9 cellular contexts compared by ENCODE assay signal in the genomic region with DNA sequence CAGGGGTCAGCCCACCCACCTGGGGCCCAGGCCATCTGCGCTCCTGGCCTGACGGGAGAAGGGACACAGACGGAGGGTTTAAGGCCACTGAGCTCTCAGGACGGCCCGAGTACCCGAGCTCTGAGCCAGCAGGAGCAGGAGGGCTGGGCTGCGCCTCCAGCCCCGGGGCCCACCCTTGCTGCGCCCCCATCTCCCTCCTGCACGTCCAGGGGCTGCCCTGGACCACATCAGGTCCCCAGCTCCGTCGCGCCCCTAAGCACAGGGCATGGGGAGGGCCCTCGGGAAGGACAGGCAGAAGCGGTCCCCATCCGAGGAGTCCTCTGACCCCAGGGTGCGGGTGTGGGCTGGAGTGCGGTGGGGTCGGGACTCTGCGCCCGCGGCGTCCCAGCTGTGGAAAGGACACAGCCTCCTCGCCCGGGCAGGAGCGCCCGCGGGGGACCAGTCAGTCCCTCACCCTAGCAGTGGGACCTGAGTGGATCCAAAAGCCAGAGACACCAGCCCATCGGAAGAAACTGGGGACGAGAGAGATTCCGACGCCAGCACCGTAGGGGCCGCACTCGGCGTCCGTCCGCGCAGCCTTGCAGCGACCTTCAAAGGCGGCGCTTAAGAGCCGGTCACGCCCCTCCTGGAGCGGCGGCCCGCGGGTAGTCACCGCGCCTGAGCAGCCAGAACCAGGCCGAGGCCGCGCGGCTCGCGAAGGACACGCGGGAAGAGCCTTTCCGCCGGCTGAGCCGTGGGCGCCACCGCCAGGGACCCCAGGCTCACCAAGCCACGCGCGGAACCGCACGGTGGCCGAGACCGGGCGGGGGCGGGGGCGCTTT. TPM values are rescaled to one million over a fixed set of nuclear protein-coding genes. Genes with fewer than 3 reads are reported as not detected.
A peak's percentile ranks its signal among the peaks of the same experiment; 100 is the strongest.
DNase-seq lines count a peak whose midpoint lies in the region; ATAC-seq, FAIRE-seq and TF ChIP-seq lines count a peak whose summit lies in the region.
"Had no signal": no experiment of that assay in that cellular context is flagged by ENCODE, and none has a peak within 500 bp of the region (broad histone marks: within the 10 kb centered on the region; RNA-seq: fewer than 3 reads in every experiment).

No MANE protein-coding gene starts in this region.

- H3K23ac ChIP-seq in mesenchymal stem cell (ENCODE audit: low read length in 2 of 2): peak overlapping the region in 1 of 2 experiments; percentile 35

- no peaks in the 10 kb centered on the region for H3K36me3 Mint-ChIP-seq in effector memory CD8-positive, alpha-beta T cell (ENCODE audit: insufficient read depth)

- H3K27ac ChIP-seq in mesenchymal stem cell (ENCODE audit: low read length, poor library complexity, severe bottlenecking): no peak overlapping the region
- H3K27ac ChIP-seq: PC-9 had no signal

- no peak for DNase-seq in GM12891 (ENCODE audit: insufficient read length, low spot score)
- DNase-seq in SW480 (ENCODE audit: low spot score): peak; percentile 48
- no peak for DNase-seq in effector memory CD8-positive, alpha-beta T cell
- DNase-seq in mesenchymal stem cell: peak; percentile 59
- DNase-seq in stimulated activated CD8-positive, alpha-beta memory T cell treated with anti-CD3 and anti-CD28 coated beads, Interleukin-4, amount 100 ng/mL, for 24 hours (ENCODE audit: low read depth): peak; percentile 42
- no peak for DNase-seq in NCI-H187 (lab: John Stamatoyannopoulos, UW)

- no peak for TF ChIP-seq POLR2A in GM12891 (IDR thresholded peaks at IDR 0.05; ENCODE audit: low read depth, low read length)

- H3K9me3 Mint-ChIP-seq in effector memory CD8-positive, alpha-beta T cell: no peaks in the 10 kb centered on the region

- peak overlapping the region; percentile 17 for H2AK5ac ChIP-seq in mesenchymal stem cell (ENCODE audit: low read length, severe bottlenecking)

- H4K91ac ChIP-seq in mesenchymal stem cell (ENCODE audit: low read length): peak overlapping the region; percentile 34

- H3K4me1 ChIP-seq in mesenchymal stem cell (ENCODE audit: control insufficient read depth, insufficient read depth, low read depth, low read length): peaks cover 35% of the 10 kb centered on the region

- no peaks in the 10 kb centered on the region for H3K79me1 ChIP-seq in mesenchymal stem cell (replicated peaks; ENCODE audit: low read length, poor library complexity, severe bottlenecking)

- H3K4me2 ChIP-seq in mesenchymal stem cell (ENCODE audit: low read length, poor library complexity, severe bottlenecking): peak overlapping the region; percentile 66
- H3K4me2 ChIP-seq: PC-9 had no signal

- WGBS in mesenchymal stem cell: 17% methylated on average over 73 of the region's 73 CpGs

- peak overlapping the region; percentile 52 to 80 for H3K18ac ChIP-seq in mesenchymal stem cell (ENCODE audit: low read depth in 1 of 2, low read length in 2 of 2)

- H3K9ac ChIP-seq in mesenchymal stem cell (ENCODE audit: low read length): peak overlapping the region; percentile 79

- peaks cover 0 to 2% of the 10 kb centered on the region in 2 experiments for H3K36me3 ChIP-seq in mesenchymal stem cell (ENCODE audit: control insufficient read depth in 1 of 2, insufficient read depth in 2 of 2, low read depth in 1 of 2, low read length in 2 of 2)

- H3K4me1 Mint-ChIP-seq in effector memory CD8-positive, alpha-beta T cell (ENCODE audit: low read depth in 2 of 2): peaks cover 0 to 4% of the 10 kb centered on the region in 2 donors

- no peaks in the 10 kb centered on the region for H3K9me3 ChIP-seq in mesenchymal stem cell (ENCODE audit: control insufficient read depth, low read length)

- H3K4ac ChIP-seq in mesenchymal stem cell (ENCODE audit: low read depth in 1 of 2, low read length in 2 of 2): no peak overlapping the region

- H2BK15ac ChIP-seq in mesenchymal stem cell (ENCODE audit: low read depth, poor library complexity, severe bottlenecking): no peak overlapping the region

- H3K4me3 Mint-ChIP-seq in effector memory CD8-positive, alpha-beta T cell: peak overlapping the region; percentile 33 to 34

- H2BK5ac ChIP-seq in mesenchymal stem cell (ENCODE audit: low read depth, low read length, poor library complexity, severe bottlenecking): no peak overlapping the region

- H3K27me3 Mint-ChIP-seq in effector memory CD8-positive, alpha-beta T cell: peaks cover 14 to 50% of the 10 kb centered on the region in 2 donors

- peak overlapping the region; percentile 92 for H2AFZ ChIP-seq in mesenchymal stem cell (ENCODE audit: low read depth, low read length)
- H2AFZ ChIP-seq: PC-9 had no signal

- peak; percentile 75 for ATAC-seq in effector memory CD8-positive, alpha-beta T cell (replicated peaks)
- ATAC-seq in GM21717 (IDR thresholded peaks at IDR 0.05; ENCODE audit: unreplicated experiment): no peak
- ATAC-seq in HG03139 (IDR thresholded peaks at IDR 0.05; ENCODE audit: unreplicated experiment): no peak

- no peak overlapping the region for H2BK12ac ChIP-seq in mesenchymal stem cell (ENCODE audit: low read length in 2 of 2)

- no peak overlapping the region for H2BK120ac ChIP-seq in mesenchymal stem cell (ENCODE audit: low read depth, low read length)

- peak; percentile 62 for FAIRE-seq in GM12891 (lab: Jason Lieb, UNC)

- peak overlapping the region in 1 of 2 experiments; percentile 55 for H3K14ac ChIP-seq in mesenchymal stem cell (ENCODE audit: low read length in 2 of 2)

- peak overlapping the region; percentile 83 for H4K8ac ChIP-seq in mesenchymal stem cell (ENCODE audit: low read length)

- peaks cover 0 to 4% of the 10 kb centered on the region in 2 experiments for H3K27me3 ChIP-seq in mesenchymal stem cell (ENCODE audit: control insufficient read depth in 1 of 2, insufficient read depth in 1 of 2, low read length in 2 of 2)

- H3K4me3 ChIP-seq in mesenchymal stem cell (ENCODE audit: insufficient read depth in 1 of 2, low read depth in 1 of 2, low read length in 2 of 2): peak overlapping the region; percentile 7 to 63
- H3K4me3 ChIP-seq: PC-9 had no signal

- no peak overlapping the region for H3K27ac Mint-ChIP-seq in effector memory CD8-positive, alpha-beta T cell

TF ChIP-seq in GM12891, 5 proteins besides CTCF, POLR2A, EP300 and RAD21:
- TF ChIP-seq TAF1 (IDR thresholded peaks at IDR 0.05; ENCODE audit: low read depth, low read length) (no peak), PAX5 (IDR thresholded peaks at IDR 0.05; ENCODE audit: insufficient read depth, low read length, severe bottlenecking) (no peak), POU2F2 (IDR thresholded peaks at IDR 0.05; ENCODE audit: low read depth, low read length) (no peak), POLR2AphosphoS5 (IDR thresholded peaks at IDR 0.05; ENCODE audit: low read depth, low read length) (no peak), SPI1 (IDR thresholded peaks at IDR 0.05; ENCODE audit: low read depth, low read length) (no peak)

RNA-seq across cellular contexts. Expression of gene CAMK2B, which starts 15.9 kb away (rescaled TPM):
- 0.65 TPM for polyA plus RNA-seq in GM12891 (2012; ENCODE audit: low read depth, missing spikeins)
- 0.04 TPM for polyA plus RNA-seq in mesenchymal stem cell (2013, experiment 1 of 2)
- 0.12 TPM for polyA plus RNA-seq in mesenchymal stem cell (2013, experiment 2 of 2)

Comparison
In these comparisons a context has a peak if more than half of its experiments do, and no peak if none do; other contexts are left out.
1. DNase-seq: peak in SW480 (single experiment), mesenchymal stem cell (single experiment) and stimulated activated CD8-positive, alpha-beta memory T cell treated with anti-CD3 and anti-CD28 coated beads, Interleukin-4, amount 100 ng/mL, for 24 hours (single experiment); none in GM12891 (single experiment), effector memory CD8-positive, alpha-beta T cell (0 of 3) and NCI-H187 (0 of 2).